In the genomic region with DNA sequence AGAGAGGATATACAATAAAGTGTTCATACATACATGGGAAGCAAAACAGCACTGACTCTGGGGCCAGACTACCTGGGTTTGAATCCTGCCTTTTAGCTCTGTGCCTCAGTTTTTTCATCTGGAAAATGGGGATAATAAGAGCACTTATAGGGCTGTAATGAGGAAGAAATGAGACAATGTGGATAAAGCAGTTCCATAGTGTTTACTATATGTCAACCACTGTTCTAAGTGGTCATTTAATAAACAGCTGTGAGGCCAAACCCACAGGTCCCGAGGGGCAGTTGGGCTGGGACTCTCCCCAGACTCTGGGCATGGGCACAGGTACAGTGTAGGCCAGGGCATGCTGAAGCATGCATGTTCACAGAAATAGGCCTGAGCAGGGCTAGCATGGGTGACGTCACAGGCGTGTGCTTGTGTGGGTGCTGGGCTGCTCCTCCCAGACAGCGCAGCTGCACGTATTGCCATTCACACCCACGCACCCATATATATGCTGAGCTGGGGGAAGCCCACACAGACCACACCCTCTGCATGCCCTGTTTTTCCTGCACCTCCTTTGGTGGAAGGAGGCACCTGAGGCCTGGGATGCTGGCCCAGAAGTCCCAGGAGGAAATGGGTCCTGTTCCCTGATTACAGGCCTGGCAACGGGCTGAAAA, we compare ENCODE assay signal across 8 cellular contexts. TPM values are rescaled to one million over a fixed set of nuclear protein-coding genes. Genes with fewer than 3 reads are reported as not detected.
DNase-seq lines count a peak whose midpoint lies in the region; ATAC-seq, FAIRE-seq and TF ChIP-seq lines count a peak whose summit lies in the region.

No MANE protein-coding gene starts in this region.

- no peak overlapping the region for H3K4me3 ChIP-seq in kidney (ENCODE audit: low read length in 2 of 2)

- no peaks in the 10 kb centered on the region for H3K27me3 Mint-ChIP-seq in natural killer cell (ENCODE audit: low read depth in 2 of 2)

- peaks cover 25 to 29% of the 10 kb centered on the region in 2 donors for H3K4me1 Mint-ChIP-seq in natural killer cell

- peak; percentile 87 for DNase-seq in activated effector memory CD4-positive, alpha-beta T cell treated with anti-CD3 and anti-CD28 coated beads, Interleukin-2, amount 50 U/mL, for 16 hours
- DNase-seq in stimulated activated CD4-positive, alpha-beta T cell treated with anti-CD3 and anti-CD28 coated beads, TNF-alpha, amount 100 ng/mL, for 24 hours (ENCODE audit: low read depth in 3 of 3): peak in 2 of 3 experiments; percentile 43 to 70
- DNase-seq in natural killer cell: no peak
- no peak for DNase-seq in NCI-H2196 treated with DMSO at 0.1 percent for 48 hours (lab: John Stamatoyannopoulos, UW; ENCODE audit: unreplicated experiment)
- DNase-seq in kidney: no peak
- DNase-seq in NCI-H748 (lab: John Stamatoyannopoulos, UW; ENCODE audit: unreplicated experiment): no peak

- H3K36me3 ChIP-seq in kidney (ENCODE audit: control insufficient read depth in 1 of 2, insufficient read depth in 2 of 2, low read length in 2 of 2): no peaks in the 10 kb centered on the region

- no peak overlapping the region for H3K27ac Mint-ChIP-seq in natural killer cell

- TF ChIP-seq CTCF in natural killer cell (IDR thresholded peaks at IDR 0.05): no peak
- TF ChIP-seq CTCF in kidney (IDR thresholded peaks at IDR 0.05; ENCODE audit: borderline replicate concordance, extremely low read depth, insufficient read depth): no peak

- H3K4me3 Mint-ChIP-seq in natural killer cell: no peak overlapping the region

- no peak overlapping the region for H3K9ac ChIP-seq in kidney (ENCODE audit: low read length in 2 of 2)

- H3K36me3 Mint-ChIP-seq in natural killer cell: no peaks in the 10 kb centered on the region

- no peaks in the 10 kb centered on the region for H3K9me3 ChIP-seq in kidney (ENCODE audit: control insufficient read depth in 1 of 2, low read length in 2 of 2)

- ATAC-seq in GM19452 (IDR thresholded peaks at IDR 0.05; ENCODE audit: unreplicated experiment) (peak; percentile 39), HG03565 (IDR thresholded peaks at IDR 0.05; ENCODE audit: unreplicated experiment) (peak; percentile 48), natural killer cell (no peak)

- H3K27ac ChIP-seq in kidney (ENCODE audit: low read depth in 2 of 2, low read length in 2 of 2): no peak overlapping the region

- no peak for FAIRE-seq in kidney (lab: Jason Lieb, UNC)

- H3K4me1 ChIP-seq in kidney (ENCODE audit: control insufficient read depth in 1 of 2, insufficient read depth in 1 of 2, low read depth in 1 of 2, low read length in 2 of 2): peaks cover 2 to 6% of the 10 kb centered on the region in 2 donors

- intact Hi-C loops in natural killer cell (cut with micrococcal nuclease): no loop called here
- intact Hi-C loops in kidney (cut with DNase I): no loop called here

- H3K9me3 Mint-ChIP-seq in natural killer cell: no peaks in the 10 kb centered on the region

RNA-seq across cellular contexts. Expression of gene PLCG1, which starts 3.5 kb away (rescaled TPM):
- total RNA-seq in natural killer cell (100 to 1,000 TPM; 199 to 242 (median 236) TPM), kidney (117 TPM)
- 12.5 TPM for polyA plus RNA-seq in kidney (ENCODE audit: insufficient read depth, low read depth, low replicate concordance)

Comparison
In these comparisons a context has a peak if more than half of its experiments do, and no peak if none do; other contexts are left out.
1. ATAC-seq: peak in GM19452 (single experiment) and HG03565 (single experiment); none in natural killer cell (0 of 3).
2. DNase-seq: peak in activated effector memory CD4-positive, alpha-beta T cell treated with anti-CD3 and anti-CD28 coated beads, Interleukin-2, amount 50 U/mL, for 16 hours (single experiment) and stimulated activated CD4-positive, alpha-beta T cell treated with anti-CD3 and anti-CD28 coated beads, TNF-alpha, amount 100 ng/mL, for 24 hours (2 of 3); none in natural killer cell (single experiment), NCI-H2196 treated with DMSO at 0.1 percent for 48 hours (single experiment), kidney (single experiment) and NCI-H748 (single experiment).